Comparison of ENCODE assay signal across 22 cellular contexts in genomic region chr6:4103929-4104328, GRCh38. TPM values are rescaled to one million over a fixed set of nuclear protein-coding genes. Genes with fewer than 3 reads are reported as not detected.
DNase-seq lines count a peak whose midpoint lies in the region; ATAC-seq and TF ChIP-seq lines count a peak whose summit lies in the region.
"Had no signal": no experiment of that assay in that cellular context is flagged by ENCODE, and none has a peak within 500 bp of the region (broad histone marks: within the 10 kb centered on the region; RNA-seq: fewer than 3 reads in every experiment).

No MANE protein-coding gene starts in this region.

- H2BK15ac ChIP-seq in mesendoderm (replicated peaks; ENCODE audit: low read depth), result no peak overlapping the region

- H3K27ac ChIP-seq in mesendoderm (ENCODE audit: low read depth, low read length), result no peak overlapping the region
- H3K27ac ChIP-seq: breast epithelium, suprapubic skin had no signal

- no peak overlapping the region for H3K9ac ChIP-seq in mesendoderm (ENCODE audit: low read length)

- H4K8ac ChIP-seq in mesendoderm (ENCODE audit: low read depth, low read length), result no peak overlapping the region

- no peak overlapping the region for H3K4ac ChIP-seq in mesendoderm (ENCODE audit: low read depth, low read length)

- H3K27me3 Mint-ChIP-seq in T-helper 17 cell (peaks cover 12% of the 10 kb centered on the region), type B pancreatic cell (peaks cover 1% of the 10 kb centered on the region)
- H3K27me3 Mint-ChIP-seq in activated CD8-positive, alpha-beta T cell treated with anti-CD3 and anti-CD28 coated beads for 36 hours, result no peaks in the 10 kb centered on the region
- H3K27me3 Mint-ChIP-seq: activated T-cell treated with anti-CD3 and anti-CD28 coated beads, Interleukin-2, amount 50 U/mL, for 24 hours had no signal

- H2BK120ac ChIP-seq in mesendoderm (ENCODE audit: low read depth, low read length), result no peak overlapping the region

- no peaks in the 10 kb centered on the region for H3K79me2 ChIP-seq in mesendoderm (ENCODE audit: control insufficient read depth, insufficient read depth, low read length)

- no peak overlapping the region for H3K4me2 ChIP-seq in mesendoderm (ENCODE audit: low read length)

- POLR2A ChIA-PET in activated CD8-positive, alpha-beta T cell treated with anti-CD3 and anti-CD28 coated beads for 36 hours (lab: Charles Lee), result no interaction called here

- H3K79me1 ChIP-seq in mesendoderm (ENCODE audit: low read length), result no peaks in the 10 kb centered on the region

- H2AK5ac ChIP-seq in mesendoderm (ENCODE audit: low read length), result no peak overlapping the region

- intact Hi-C loops in activated CD8-positive, alpha-beta T cell treated with anti-CD3 and anti-CD28 coated beads for 36 hours (cut with micrococcal nuclease), result no loop called here

- H3K18ac ChIP-seq in mesendoderm (ENCODE audit: low read length), result no peak overlapping the region

- H3K27ac Mint-ChIP-seq in T-helper 17 cell (no peak overlapping the region), type B pancreatic cell (no peak overlapping the region)
- H3K27ac Mint-ChIP-seq in activated CD8-positive, alpha-beta T cell treated with anti-CD3 and anti-CD28 coated beads for 36 hours, result no peak overlapping the region
- H3K27ac Mint-ChIP-seq: activated T-cell treated with anti-CD3 and anti-CD28 coated beads, Interleukin-2, amount 50 U/mL, for 24 hours had no signal

- H3K4me3 Mint-ChIP-seq in T-helper 17 cell (no peak overlapping the region), type B pancreatic cell (no peak overlapping the region)
- H3K4me3 Mint-ChIP-seq in activated CD8-positive, alpha-beta T cell treated with anti-CD3 and anti-CD28 coated beads for 36 hours, result no peak overlapping the region
- H3K4me3 Mint-ChIP-seq: activated T-cell treated with anti-CD3 and anti-CD28 coated beads, Interleukin-2, amount 50 U/mL, for 24 hours had no signal

- no peaks in the 10 kb centered on the region for H3K27me3 ChIP-seq in mesendoderm (ENCODE audit: insufficient read depth, low read length, poor library complexity)
- H3K27me3 ChIP-seq: breast epithelium, suprapubic skin had no signal

- no peaks in the 10 kb centered on the region for H3K9me3 ChIP-seq in T-helper 17 cell (ENCODE audit: control insufficient read depth, low read length, poor library complexity, severe bottlenecking)
- H3K9me3 ChIP-seq: breast epithelium, suprapubic skin had no signal

- no peaks in the 10 kb centered on the region for H3K9me3 Mint-ChIP-seq in type B pancreatic cell
- H3K9me3 Mint-ChIP-seq in activated CD8-positive, alpha-beta T cell treated with anti-CD3 and anti-CD28 coated beads for 36 hours, result no peaks in the 10 kb centered on the region
- H3K9me3 Mint-ChIP-seq: activated T-cell treated with anti-CD3 and anti-CD28 coated beads, Interleukin-2, amount 50 U/mL, for 24 hours had no signal

- ATAC-seq in T-helper 17 cell (no peak), GM19351 (IDR thresholded peaks at IDR 0.05; ENCODE audit: unreplicated experiment) (no peak)
- ATAC-seq in activated CD8-positive, alpha-beta T cell treated with anti-CD3 and anti-CD28 coated beads for 36 hours, result no peak
- ATAC-seq: left ventricle myocardium superior had no signal

- H3K56ac ChIP-seq in mesendoderm (ENCODE audit: low read length), result no peak overlapping the region

- H3K23ac ChIP-seq in mesendoderm (ENCODE audit: low read length), result no peak overlapping the region

- H3K36me3 ChIP-seq in mesendoderm (ENCODE audit: control insufficient read depth, insufficient read depth, low read length), result no peaks in the 10 kb centered on the region
- H3K36me3 ChIP-seq: breast epithelium, suprapubic skin had no signal

- no peak overlapping the region for H4K5ac ChIP-seq in mesendoderm (ENCODE audit: low read length)

- no CpG with 5 or more reads among the region's 5 CpGs for WGBS in mesendoderm (ENCODE audit: extremely low coverage, insufficient coverage, low lambda C conversion rate)

- TF ChIP-seq CTCF in type B pancreatic cell (conservative IDR thresholded peaks at IDR 0.05), result no peak
- no peak for TF ChIP-seq CTCF in activated CD8-positive, alpha-beta T cell treated with anti-CD3 and anti-CD28 coated beads for 36 hours (IDR thresholded peaks at IDR 0.05)

- CTCF ChIA-PET in activated CD8-positive, alpha-beta T cell treated with anti-CD3 and anti-CD28 coated beads for 36 hours (lab: Charles Lee), result no interaction called here

- H3K4me3 ChIP-seq in mesendoderm (ENCODE audit: low read length), result no peak overlapping the region
- H3K4me3 ChIP-seq: breast epithelium, suprapubic skin had no signal

- H3K36me3 Mint-ChIP-seq in T-helper 17 cell (ENCODE audit: low read depth) (no peaks in the 10 kb centered on the region), type B pancreatic cell (no peaks in the 10 kb centered on the region)
- H3K36me3 Mint-ChIP-seq in activated CD8-positive, alpha-beta T cell treated with anti-CD3 and anti-CD28 coated beads for 36 hours (ENCODE audit: low read depth), result no peaks in the 10 kb centered on the region

- DNase-seq in DMS 273 (lab: John Stamatoyannopoulos, UW; ENCODE audit: unreplicated experiment) (peak; percentile 70), NCI-H2171 treated with DMSO at 0.1 percent for 48 hours (lab: John Stamatoyannopoulos, UW) (peak; percentile 51), cerebellar cortex (ENCODE audit: low spot score) (peak; percentile 17), mesendoderm (peak; percentile 43), T-helper 17 cell (no peak), type B pancreatic cell (ENCODE audit: extremely low spot score, unreplicated experiment) (no peak)
- no peak for DNase-seq in activated CD8-positive, alpha-beta T cell treated with anti-CD3 and anti-CD28 coated beads for 36 hours
- DNase-seq: activated CD4-positive, CD25-positive, alpha-beta regulatory T cell treated with anti-CD3 and anti-CD28 coated beads, Interleukin-2, amount 50 U/mL, for 72 hours; activated CD8-positive, alpha-beta memory T cell treated with anti-CD3 and anti-CD28 coated beads for 24 hours; activated T-cell treated with anti-CD3 and anti-CD28 coated beads, Interleukin-2, amount 50 U/mL, for 24 hours; left ventricle myocardium superior; NCI-H1417 treated with DMSO at 0.1 percent for 48 hours; NCI-H2107; NCI-H510A treated with DMSO at 0.1 percent for 48 hours; Right ventricle myocardium superior; SW 1271 had no signal

- H2BK5ac ChIP-seq in mesendoderm (ENCODE audit: low read length), result no peak overlapping the region

- H3K4me1 Mint-ChIP-seq in T-helper 17 cell (no peaks in the 10 kb centered on the region), type B pancreatic cell (ENCODE audit: unreplicated experiment) (peaks cover 4% of the 10 kb centered on the region)
- no peaks in the 10 kb centered on the region for H3K4me1 Mint-ChIP-seq in activated CD8-positive, alpha-beta T cell treated with anti-CD3 and anti-CD28 coated beads for 36 hours (ENCODE audit: low read depth)

- no peaks in the 10 kb centered on the region for H3K4me1 ChIP-seq in mesendoderm (ENCODE audit: control insufficient read depth, low read depth, low read length)
- H3K4me1 ChIP-seq: breast epithelium, suprapubic skin had no signal

RNA-seq across cellular contexts. Expression of gene FAM217A, which starts 25.0 kb away (rescaled TPM):
- polyA plus RNA-seq in mesendoderm (2013, experiment 1 of 2), result 0.03 TPM
- polyA plus RNA-seq in mesendoderm (2013, experiment 2 of 2), result 0.03 TPM
- total RNA-seq in T-helper 17 cell (not detected), type B pancreatic cell (ENCODE audit: low replicate concordance) (not detected in 2 replicates)
- total RNA-seq in activated CD8-positive, alpha-beta T cell treated with anti-CD3 and anti-CD28 coated beads for 36 hours, result not detected
- total RNA-seq: breast epithelium, left ventricle myocardium superior, mononuclear cell, Right ventricle myocardium superior, suprapubic skin had no signal
- polyA plus RNA-seq: AG04450, neural cell had no signal

RNA-seq across cellular contexts. Expression of gene ECI2, which starts 31.4 kb away (rescaled TPM):
- 48.6 TPM for polyA plus RNA-seq in mesendoderm (2013, experiment 1 of 2)
- polyA plus RNA-seq in mesendoderm (2013, experiment 2 of 2), result 49.8 TPM
- 10 to 100 TPM; 18.7 to 21.6 TPM for total RNA-seq in T-helper 17 cell
- total RNA-seq in type B pancreatic cell (ENCODE audit: low replicate concordance), result 46.2 and 62.9 TPM in 2 replicates
- total RNA-seq in activated CD8-positive, alpha-beta T cell treated with anti-CD3 and anti-CD28 coated beads for 36 hours, result 10 to 100 TPM; 58.8 to 59.9 TPM

Comparison
In these comparisons a context has a peak if more than half of its experiments do, and no peak if none do; other contexts are left out.
1. DNase-seq: peak in DMS 273 (single experiment), NCI-H2171 treated with DMSO at 0.1 percent for 48 hours (single experiment), cerebellar cortex (single experiment) and mesendoderm (single experiment); none in T-helper 17 cell (0 of 3), type B pancreatic cell (single experiment) and activated CD8-positive, alpha-beta T cell treated with anti-CD3 and anti-CD28 coated beads for 36 hours (single experiment).